In the genomic region with DNA sequence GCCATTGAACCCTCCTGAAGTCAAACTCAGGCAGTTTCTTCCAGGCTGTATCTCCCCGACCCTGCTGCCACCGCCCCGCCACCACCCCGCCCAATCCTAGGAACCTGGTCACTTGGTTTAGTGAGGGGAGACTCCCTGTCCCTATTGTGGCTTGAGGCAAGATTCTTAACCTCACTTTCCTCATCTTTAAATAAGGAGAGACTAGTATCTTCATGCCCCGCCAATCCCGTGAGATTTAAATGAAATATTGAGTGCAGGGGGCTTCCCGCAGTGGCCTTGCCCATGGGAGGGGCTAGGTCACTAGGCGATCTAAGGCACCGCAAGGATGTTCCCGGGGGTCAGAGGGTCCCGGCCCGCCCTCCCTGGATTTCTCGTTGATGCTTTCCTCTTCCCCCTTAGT, we compare ENCODE assay signal across 1 cellular context.
TF ChIP-seq lines count a peak whose summit lies in the region.

No MANE protein-coding gene starts in this region.

TF ChIP-seq in GM12878, 131 proteins besides CTCF, POLR2A, EP300 and RAD21:
- TF ChIP-seq MYC (IDR thresholded peaks at IDR 0.05; ENCODE audit: insufficient read depth, insufficient read length, insufficient replicate concordance, low read length, severe bottlenecking) (no peak), ZZZ3 (IDR thresholded peaks at IDR 0.05; ENCODE audit: control insufficient read depth, insufficient read length, low read depth) (no peak), ASH2L (IDR thresholded peaks at IDR 0.05; ENCODE audit: borderline replicate concordance, low read depth) (no peak), RB1 (IDR thresholded peaks at IDR 0.05; ENCODE audit: borderline replicate concordance) (no peak), BMI1 (IDR thresholded peaks at IDR 0.05; ENCODE audit: borderline replicate concordance) (no peak), JUND (IDR thresholded peaks at IDR 0.05; ENCODE audit: low read depth, low read length) (no peak), NRF1 (conservative IDR thresholded peaks at IDR 0.05; ENCODE audit: low read depth, low read length) (no peak), BHLHE40 (IDR thresholded peaks at IDR 0.05; ENCODE audit: borderline replicate concordance in 1 of 2, low read depth in 2 of 2, low read length in 1 of 2) (no peak), NFYA (IDR thresholded peaks at IDR 0.05; ENCODE audit: borderline replicate concordance, low read depth, low read length) (no peak), PML (IDR thresholded peaks at IDR 0.05; ENCODE audit: low read length) (no peak), GATAD2B (conservative IDR thresholded peaks at IDR 0.05; ENCODE audit: low read depth) (no peak), IKZF1 (conservative IDR thresholded peaks at IDR 0.05) (no peak), DPF2 (IDR thresholded peaks at IDR 0.05) (no peak), EGR1 (IDR thresholded peaks at IDR 0.05; ENCODE audit: borderline replicate concordance in 1 of 2, low read depth in 2 of 2, low read length in 2 of 2) (no peak)
- TF ChIP-seq, protein P1, sequence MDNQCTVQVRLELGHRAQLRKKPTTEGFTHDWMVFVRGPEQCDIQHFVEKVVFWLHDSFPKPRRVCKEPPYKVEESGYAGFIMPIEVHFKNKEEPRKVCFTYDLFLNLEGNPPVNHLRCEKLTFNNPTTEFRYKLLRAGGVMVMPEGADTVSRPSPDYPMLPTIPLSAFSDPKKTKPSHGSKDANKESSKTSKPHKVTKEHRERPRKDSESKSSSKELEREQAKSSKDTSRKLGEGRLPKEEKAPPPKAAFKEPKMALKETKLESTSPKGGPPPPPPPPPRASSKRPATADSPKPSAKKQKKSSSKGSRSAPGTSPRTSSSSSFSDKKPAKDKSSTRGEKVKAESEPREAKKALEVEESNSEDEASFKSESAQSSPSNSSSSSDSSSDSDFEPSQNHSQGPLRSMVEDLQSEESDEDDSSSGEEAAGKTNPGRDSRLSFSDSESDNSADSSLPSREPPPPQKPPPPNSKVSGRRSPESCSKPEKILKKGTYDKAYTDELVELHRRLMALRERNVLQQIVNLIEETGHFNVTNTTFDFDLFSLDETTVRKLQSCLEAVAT (IDR thresholded peaks at IDR 0.05) = no peak
- TF ChIP-seq, protein P2, sequence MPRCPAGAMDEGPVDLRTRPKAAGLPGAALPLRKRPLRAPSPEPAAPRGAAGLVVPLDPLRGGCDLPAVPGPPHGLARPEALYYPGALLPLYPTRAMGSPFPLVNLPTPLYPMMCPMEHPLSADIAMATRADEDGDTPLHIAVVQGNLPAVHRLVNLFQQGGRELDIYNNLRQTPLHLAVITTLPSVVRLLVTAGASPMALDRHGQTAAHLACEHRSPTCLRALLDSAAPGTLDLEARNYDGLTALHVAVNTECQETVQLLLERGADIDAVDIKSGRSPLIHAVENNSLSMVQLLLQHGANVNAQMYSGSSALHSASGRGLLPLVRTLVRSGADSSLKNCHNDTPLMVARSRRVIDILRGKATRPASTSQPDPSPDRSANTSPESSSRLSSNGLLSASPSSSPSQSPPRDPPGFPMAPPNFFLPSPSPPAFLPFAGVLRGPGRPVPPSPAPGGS (IDR thresholded peaks at IDR 0.05; ENCODE audit: borderline replicate concordance, insufficient read depth, low read depth, low read length, poor library complexity, severe bottlenecking) = no peak
- TF ChIP-seq, protein P3, sequence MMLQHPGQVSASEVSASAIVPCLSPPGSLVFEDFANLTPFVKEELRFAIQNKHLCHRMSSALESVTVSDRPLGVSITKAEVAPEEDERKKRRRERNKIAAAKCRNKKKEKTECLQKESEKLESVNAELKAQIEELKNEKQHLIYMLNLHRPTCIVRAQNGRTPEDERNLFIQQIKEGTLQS (IDR thresholded peaks at IDR 0.05; ENCODE audit: borderline replicate concordance, extremely low read depth, low read depth, low read length) = no peak
- TF ChIP-seq, protein P4, sequence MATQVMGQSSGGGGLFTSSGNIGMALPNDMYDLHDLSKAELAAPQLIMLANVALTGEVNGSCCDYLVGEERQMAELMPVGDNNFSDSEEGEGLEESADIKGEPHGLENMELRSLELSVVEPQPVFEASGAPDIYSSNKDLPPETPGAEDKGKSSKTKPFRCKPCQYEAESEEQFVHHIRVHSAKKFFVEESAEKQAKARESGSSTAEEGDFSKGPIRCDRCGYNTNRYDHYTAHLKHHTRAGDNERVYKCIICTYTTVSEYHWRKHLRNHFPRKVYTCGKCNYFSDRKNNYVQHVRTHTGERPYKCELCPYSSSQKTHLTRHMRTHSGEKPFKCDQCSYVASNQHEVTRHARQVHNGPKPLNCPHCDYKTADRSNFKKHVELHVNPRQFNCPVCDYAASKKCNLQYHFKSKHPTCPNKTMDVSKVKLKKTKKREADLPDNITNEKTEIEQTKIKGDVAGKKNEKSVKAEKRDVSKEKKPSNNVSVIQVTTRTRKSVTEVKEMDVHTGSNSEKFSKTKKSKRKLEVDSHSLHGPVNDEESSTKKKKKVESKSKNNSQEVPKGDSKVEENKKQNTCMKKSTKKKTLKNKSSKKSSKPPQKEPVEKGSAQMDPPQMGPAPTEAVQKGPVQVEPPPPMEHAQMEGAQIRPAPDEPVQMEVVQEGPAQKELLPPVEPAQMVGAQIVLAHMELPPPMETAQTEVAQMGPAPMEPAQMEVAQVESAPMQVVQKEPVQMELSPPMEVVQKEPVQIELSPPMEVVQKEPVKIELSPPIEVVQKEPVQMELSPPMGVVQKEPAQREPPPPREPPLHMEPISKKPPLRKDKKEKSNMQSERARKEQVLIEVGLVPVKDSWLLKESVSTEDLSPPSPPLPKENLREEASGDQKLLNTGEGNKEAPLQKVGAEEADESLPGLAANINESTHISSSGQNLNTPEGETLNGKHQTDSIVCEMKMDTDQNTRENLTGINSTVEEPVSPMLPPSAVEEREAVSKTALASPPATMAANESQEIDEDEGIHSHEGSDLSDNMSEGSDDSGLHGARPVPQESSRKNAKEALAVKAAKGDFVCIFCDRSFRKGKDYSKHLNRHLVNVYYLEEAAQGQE (IDR thresholded peaks at IDR 0.05; ENCODE audit: low read depth, low read length) = no peak
- TF ChIP-seq, protein P5, sequence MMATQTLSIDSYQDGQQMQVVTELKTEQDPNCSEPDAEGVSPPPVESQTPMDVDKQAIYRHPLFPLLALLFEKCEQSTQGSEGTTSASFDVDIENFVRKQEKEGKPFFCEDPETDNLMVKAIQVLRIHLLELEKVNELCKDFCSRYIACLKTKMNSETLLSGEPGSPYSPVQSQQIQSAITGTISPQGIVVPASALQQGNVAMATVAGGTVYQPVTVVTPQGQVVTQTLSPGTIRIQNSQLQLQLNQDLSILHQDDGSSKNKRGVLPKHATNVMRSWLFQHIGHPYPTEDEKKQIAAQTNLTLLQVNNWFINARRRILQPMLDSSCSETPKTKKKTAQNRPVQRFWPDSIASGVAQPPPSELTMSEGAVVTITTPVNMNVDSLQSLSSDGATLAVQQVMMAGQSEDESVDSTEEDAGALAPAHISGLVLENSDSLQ (IDR thresholded peaks at IDR 0.05) = no peak
